Comparison of ENCODE assay signal across 8 cellular contexts in genomic region chr15:76905855-76906254, GRCh38. TPM values are rescaled to one million over a fixed set of nuclear protein-coding genes. Genes with fewer than 3 reads are reported as not detected.
A peak's percentile ranks its signal among the peaks of the same experiment; 100 is the strongest.
DNase-seq lines count a peak whose midpoint lies in the region; ATAC-seq and TF ChIP-seq lines count a peak whose summit lies in the region.

No MANE protein-coding gene starts in this region.

- H3K27ac ChIP-seq in HUES48 (ENCODE audit: low read depth, low read length) (peak overlapping the region; percentile 69), iPS-18a (ENCODE audit: low read length) (no peak overlapping the region), smooth muscle cell (ENCODE audit: low read depth) (no peak overlapping the region)

- 46% methylated on average over 9 of the region's 9 CpGs for WGBS in smooth muscle cell (ENCODE audit: low lambda C conversion rate)

- no peak overlapping the region for H3K27ac Mint-ChIP-seq in WTC11

- H2AFZ ChIP-seq in smooth muscle cell (ENCODE audit: low read depth): peak overlapping the region; percentile 88

- H3K9me3 ChIP-seq in HUES48 (ENCODE audit: control insufficient read depth, insufficient read depth, low read length) (no peaks in the 10 kb centered on the region), iPS-18a (ENCODE audit: control insufficient read depth, low read depth, low read length) (no peaks in the 10 kb centered on the region), smooth muscle cell (replicated peaks; ENCODE audit: low read depth) (no peaks in the 10 kb centered on the region)

- H3K9ac ChIP-seq in HUES48 (ENCODE audit: low read depth, low read length): no peak overlapping the region
- H3K9ac ChIP-seq in iPS-18a (ENCODE audit: low read length): peak overlapping the region; percentile 35
- no peak overlapping the region for H3K9ac ChIP-seq in smooth muscle cell (ENCODE audit: low read depth)

- H3K4me2 ChIP-seq in smooth muscle cell: peak overlapping the region; percentile 96

- peaks cover 9% of the 10 kb centered on the region for H3K79me2 ChIP-seq in smooth muscle cell (ENCODE audit: low read depth)

- 0 out of 2 replicates have a peak, but pooled peaks have one; percentile 3 for ATAC-seq in WTC11
- ATAC-seq in GM18873 (IDR thresholded peaks at IDR 0.05; ENCODE audit: low FRiP score, unreplicated experiment): no peak

- peaks cover 5% of the 10 kb centered on the region; the same call in 1 of the 2 replicates for H3K36me3 Mint-ChIP-seq in WTC11

- H3K36me3 ChIP-seq in HUES48 (ENCODE audit: control insufficient read depth, insufficient read depth, low read length) (no peaks in the 10 kb centered on the region), iPS-18a (ENCODE audit: control insufficient read depth, low read depth, low read length) (no peaks in the 10 kb centered on the region), smooth muscle cell (ENCODE audit: low read depth) (no peaks in the 10 kb centered on the region)

- TF ChIP-seq CTCF in WTC11 (IDR thresholded peaks at IDR 0.05) (no peak), smooth muscle cell (IDR thresholded peaks at IDR 0.05; ENCODE audit: borderline replicate concordance, insufficient read depth, poor library complexity, severe bottlenecking) (no peak), GM13977 (IDR thresholded peaks at IDR 0.05; ENCODE audit: extremely low read depth, insufficient read depth, missing control alignments) (no peak)

- H3K27me3 ChIP-seq in HUES48 (ENCODE audit: control insufficient read depth, insufficient read depth, low read length) (peaks cover 16% of the 10 kb centered on the region), iPS-18a (ENCODE audit: control insufficient read depth, insufficient read depth, low read length) (peaks cover 24% of the 10 kb centered on the region), smooth muscle cell (ENCODE audit: low read depth) (no peaks in the 10 kb centered on the region)

- peaks cover 34% of the 10 kb centered on the region for H3K27me3 Mint-ChIP-seq in WTC11 (ENCODE audit: low read depth)

- POLR2A ChIA-PET in WTC11 (lab: Charles Lee): interaction anchor here (0.8 to 0.9 kb wide), 2 partner anchors 26 to 570 kb away, joined by 3 to 8 read pairs; partner anchors contain the start of genes ISL2 and RCN2

- H3K4me1 ChIP-seq in HUES48 (ENCODE audit: control insufficient read depth, insufficient read depth, low read length): peaks cover 15% of the 10 kb centered on the region
- peaks cover 7% of the 10 kb centered on the region for H3K4me1 ChIP-seq in iPS-18a (ENCODE audit: control insufficient read depth, low read depth, low read length)
- peaks cover 9% of the 10 kb centered on the region for H3K4me1 ChIP-seq in smooth muscle cell (ENCODE audit: low read depth)

- CTCF ChIA-PET in WTC11 (lab: Charles Lee): interaction anchor here (1.1 to 1.4 kb wide), 3 partner anchors 26 to 68 kb away, joined by 3 to 5 read pairs (median 3); partner anchors contain the start of gene RCN2

- peaks cover 23% of the 10 kb centered on the region for H3K4me1 Mint-ChIP-seq in WTC11

- H3K4me3 Mint-ChIP-seq in WTC11: peak overlapping the region; percentile 89

- no peak for DNase-seq in WTC11 (ENCODE audit: low spot score)
- DNase-seq in smooth muscle cell (lab: John Stamatoyannopoulos, UW; ENCODE audit: unreplicated experiment): no peak
- no peak for DNase-seq in GM13977 (ENCODE audit: low spot score)
- DNase-seq in activated CD4-positive, CD25-positive, alpha-beta regulatory T cell (lab: John Stamatoyannopoulos, UW): no peak
- DNase-seq in AML-193 (lab: John Stamatoyannopoulos, UW): no peak

- H3K4me3 ChIP-seq in HUES48 (ENCODE audit: low read depth, low read length): peak overlapping the region; percentile 73
- peak overlapping the region; percentile 62 for H3K4me3 ChIP-seq in iPS-18a (ENCODE audit: low read length)
- H3K4me3 ChIP-seq in smooth muscle cell: peak overlapping the region; percentile 98

- peaks cover 9% of the 10 kb centered on the region for H3F3A ChIP-seq in smooth muscle cell (ENCODE audit: low read depth)

- peaks cover 5% of the 10 kb centered on the region; the same call in 1 of the 2 replicates for H3K9me3 Mint-ChIP-seq in WTC11

- H4K20me1 ChIP-seq in smooth muscle cell (ENCODE audit: low read depth): no peaks in the 10 kb centered on the region

- in situ Hi-C loops in GM13977 (cut with MboI; ENCODE audit: low pct_unique_long_range_greater_than_20kb, low sequenced_read_pairs, unreplicated experiment): no loop called here

TF ChIP-seq in WTC11, 78 proteins besides CTCF, POLR2A, EP300 and RAD21:
- TF ChIP-seq ZNF219 (CRISPR knock-in tag; IDR thresholded peaks at IDR 0.05; ENCODE audit: borderline replicate concordance) (no peak), IRF2 (CRISPR knock-in tag; IDR thresholded peaks at IDR 0.05; ENCODE audit: borderline replicate concordance, low read depth) (no peak), ZNF281 (CRISPR knock-in tag; IDR thresholded peaks at IDR 0.05) (no peak), ZBTB43 (CRISPR knock-in tag; IDR thresholded peaks at IDR 0.05) (no peak), TEAD1 (CRISPR knock-in tag; IDR thresholded peaks at IDR 0.05) (no peak), PREB (CRISPR knock-in tag; IDR thresholded peaks at IDR 0.05; ENCODE audit: borderline replicate concordance) (no peak), RELA (CRISPR knock-in tag; IDR thresholded peaks at IDR 0.05; ENCODE audit: borderline replicate concordance) (no peak), SMAD3 (CRISPR knock-in tag; IDR thresholded peaks at IDR 0.05; ENCODE audit: borderline replicate concordance) (no peak), ZNF671 (CRISPR knock-in tag; IDR thresholded peaks at IDR 0.05) (no peak), JAZF1 (CRISPR knock-in tag; IDR thresholded peaks at IDR 0.05) (no peak), HMGA2 (CRISPR knock-in tag; IDR thresholded peaks at IDR 0.05) (no peak), FOXJ3 (CRISPR knock-in tag; IDR thresholded peaks at IDR 0.05; ENCODE audit: borderline replicate concordance) (no peak), RORB (CRISPR knock-in tag; IDR thresholded peaks at IDR 0.05) (no peak), ZNF423 (CRISPR knock-in tag; IDR thresholded peaks at IDR 0.05) (no peak), SOX15 (CRISPR knock-in tag; IDR thresholded peaks at IDR 0.05) (no peak), TCF7 (CRISPR knock-in tag; IDR thresholded peaks at IDR 0.05; ENCODE audit: low read depth) (no peak), NR1H2 (CRISPR knock-in tag; IDR thresholded peaks at IDR 0.05) (no peak), GRHL2 (CRISPR knock-in tag; IDR thresholded peaks at IDR 0.05; ENCODE audit: insufficient replicate concordance, severe bottlenecking) (no peak)

RNA-seq across cellular contexts. Expression of gene SCAPER, which starts 0.7 kb away (rescaled TPM):
- total RNA-seq in WTC11 (2021) (10.3 to 14.0 TPM (median 12.8 TPM) in 3 replicates), smooth muscle cell (34.3 and 36.3 TPM in 2 replicates)
- 6.6 and 13.2 TPM in 2 replicates for polyA plus RNA-seq in smooth muscle cell

RNA-seq across cellular contexts. Expression of gene RCN2, which starts 25.7 kb away (rescaled TPM):
- 102 to 112 TPM (median 103 TPM) in 3 replicates for total RNA-seq in WTC11 (2021)
- 200 and 230 TPM in 2 replicates for total RNA-seq in smooth muscle cell
- polyA plus RNA-seq in smooth muscle cell: 146 and 190 TPM in 2 replicates
